In genomic region chr3:46612324-46612723, GRCh38 we compare ENCODE assay signal across 19 cellular contexts. TPM values are rescaled to one million over a fixed set of nuclear protein-coding genes. Genes with fewer than 3 reads are reported as not detected.
DNase-seq lines count a peak whose midpoint lies in the region; ATAC-seq, FAIRE-seq and TF ChIP-seq lines count a peak whose summit lies in the region.
"Had no signal": no experiment of that assay in that cellular context is flagged by ENCODE, and none has a peak within 500 bp of the region (broad histone marks: within the 10 kb centered on the region; RNA-seq: fewer than 3 reads in every experiment).

TSS of gene FAM240A (plus strand) at chr3:46612525. CDS start at chr3:46612684, 159 bp downstream.

- H4K8ac ChIP-seq in neuronal stem cell (ENCODE audit: low read depth, low read length) = no peak within 1 kb of the TSS

- peak within 1 kb of the TSS in 1 of 4 donors; percentile 56 for H3K27ac ChIP-seq in body of pancreas
- peak within 1 kb of the TSS; percentile 30 for H3K27ac ChIP-seq in left ventricle myocardium inferior (replicated peaks)
- no peak within 1 kb of the TSS for H3K27ac ChIP-seq in pancreas
- H3K27ac ChIP-seq in neuronal stem cell (replicated peaks; ENCODE audit: low read length) = no peak within 1 kb of the TSS
- H3K27ac ChIP-seq: hepatocyte had no signal

- H2AFZ ChIP-seq in neuronal stem cell (ENCODE audit: low read length) = no peak within 1 kb of the TSS
- H2AFZ ChIP-seq: hepatocyte had no signal

- H3K9ac ChIP-seq in neuronal stem cell (ENCODE audit: low read depth, low read length, poor library complexity) = no peak within 1 kb of the TSS

- in situ Hi-C loops in G401 (cut with HindIII; ENCODE audit: low sequenced_read_pairs) = no loop called here

- no peak within 1 kb of the TSS for H3K4me3 ChIP-seq in body of pancreas
- H3K4me3 ChIP-seq in left ventricle myocardium inferior = no peak within 1 kb of the TSS
- no peak within 1 kb of the TSS for H3K4me3 ChIP-seq in pancreas
- no peak within 1 kb of the TSS for H3K4me3 ChIP-seq in neuronal stem cell (ENCODE audit: low read length in 2 of 2)
- H3K4me3 ChIP-seq: hepatocyte, MG63 had no signal

- DNase-seq in G401 (ENCODE audit: low spot score) = peak; percentile 13
- DNase-seq in body of pancreas = peak in 3 of 4 donors; percentile 18 to 38 (median 37)
- peak; percentile 25 for DNase-seq in left ventricle myocardium inferior
- DNase-seq in pancreas = peak in 1 of 6 donors; percentile 19
- DNase-seq in cortex of kidney (lab: John Stamatoyannopoulos, UW) = no peak
- DNase-seq in neuronal stem cell (ENCODE audit: low spot score) = no peak
- DNase-seq: activated naive CD8-positive, alpha-beta T cell treated with anti-CD3 and anti-CD28 coated beads, Interleukin-2, amount 10 ng/mL, durations not matched to agents 7 days and 5 days; activated T-cell treated with anti-CD3 and anti-CD28 coated beads, Interleukin-2, amount 50 U/mL, for 24 hours; MG63; natural killer cell; NCI-H2081; stimulated activated CD4-positive, alpha-beta T cell treated with anti-CD3 and anti-CD28 coated beads, Interleukin-4, amount 100 ng/mL, for 24 hours; T-helper 2 cell had no signal

- no peak within 1 kb of the TSS for H2AK5ac ChIP-seq in neuronal stem cell (ENCODE audit: low read depth, low read length)

- H3K27me3 ChIP-seq in body of pancreas = no peaks in the 10 kb centered on the region
- H3K27me3 ChIP-seq in left ventricle myocardium inferior (ENCODE audit: low read depth) = no peaks in the 10 kb centered on the region
- peaks cover 0 to 4% (median 0%) of the 10 kb centered on the region in 4 donors for H3K27me3 ChIP-seq in pancreas
- peaks cover 0 to 3% (median 0%) of the 10 kb centered on the region in 3 experiments for H3K27me3 ChIP-seq in neuronal stem cell (ENCODE audit: control insufficient read depth in 3 of 3, insufficient read depth in 3 of 3, low read depth in 1 of 3, low read length in 3 of 3)
- H3K27me3 ChIP-seq: hepatocyte, MG63 had no signal

- H2BK12ac ChIP-seq in neuronal stem cell (ENCODE audit: low read length) = no peak within 1 kb of the TSS

- H2BK120ac ChIP-seq in neuronal stem cell (ENCODE audit: low read depth, low read length) = no peak within 1 kb of the TSS

- no peak within 1 kb of the TSS for H2BK5ac ChIP-seq in neuronal stem cell (ENCODE audit: low read length)

- H3K9me3 ChIP-seq in body of pancreas = no peaks in the 10 kb centered on the region
- no peaks in the 10 kb centered on the region for H3K9me3 ChIP-seq in left ventricle myocardium inferior (replicated peaks)
- H3K9me3 ChIP-seq in pancreas = no peaks in the 10 kb centered on the region
- no peaks in the 10 kb centered on the region for H3K9me3 ChIP-seq in neuronal stem cell (replicated peaks in 1 of 2; ENCODE audit: control insufficient read depth in 2 of 2, insufficient read depth in 1 of 2, low read depth in 1 of 2, low read length in 2 of 2)
- H3K9me3 ChIP-seq: MG63 had no signal

- H2BK15ac ChIP-seq in neuronal stem cell (ENCODE audit: low read length) = no peak within 1 kb of the TSS

- no peaks in the 10 kb centered on the region for H3K36me3 ChIP-seq in body of pancreas (replicated peaks in 1 of 2; ENCODE audit: insufficient read depth in 1 of 2, low read depth in 2 of 2)
- no peaks in the 10 kb centered on the region for H3K36me3 ChIP-seq in left ventricle myocardium inferior
- no peaks in the 10 kb centered on the region for H3K36me3 ChIP-seq in pancreas
- H3K36me3 ChIP-seq in neuronal stem cell (replicated peaks in 1 of 2; ENCODE audit: control insufficient read depth in 2 of 2, insufficient read depth in 2 of 2, low read length in 2 of 2) = no peaks in the 10 kb centered on the region
- H3K36me3 ChIP-seq: MG63 had no signal

- no peak within 1 kb of the TSS for H4K91ac ChIP-seq in neuronal stem cell (ENCODE audit: low read depth, low read length, poor library complexity)

- H3K14ac ChIP-seq in neuronal stem cell (ENCODE audit: low read length) = no peak within 1 kb of the TSS

- no peaks in the 10 kb centered on the region for H3K79me1 ChIP-seq in neuronal stem cell (ENCODE audit: low read depth, low read length)

- 34 to 45% methylated on average over 9 of the region's 9 CpGs for WGBS in body of pancreas, 2 donors
- 38 to 46% methylated on average over 9 of the region's 9 CpGs for WGBS in pancreas, 2 donors
- WGBS in neuronal stem cell (ENCODE audit: extremely low coverage in 2 of 2, insufficient read length in 2 of 2, insufficient replicate concordance in 1 of 2), 2 donors = no CpG with 5 or more reads among the region's 9 CpGs

- TF ChIP-seq CTCF in body of pancreas (IDR thresholded peaks at IDR 0.05) = no peak
- TF ChIP-seq CTCF in left ventricle myocardium inferior (IDR thresholded peaks at IDR 0.05; ENCODE audit: borderline replicate concordance) = no peak
- TF ChIP-seq CTCF in pancreas (IDR thresholded peaks at IDR 0.05) = no peak

- no peak within 1 kb of the TSS for H3K4ac ChIP-seq in neuronal stem cell (ENCODE audit: low read length)

- FAIRE-seq in pancreas (lab: Jason Lieb, UNC) = no peak

- no peak within 1 kb of the TSS for H3K4me2 ChIP-seq in neuronal stem cell (ENCODE audit: insufficient read depth, low read length, poor library complexity, severe bottlenecking)
- H3K4me2 ChIP-seq: hepatocyte had no signal

- H3K23ac ChIP-seq in neuronal stem cell (ENCODE audit: low read depth, low read length, poor library complexity) = no peak within 1 kb of the TSS

- H3K4me1 ChIP-seq in body of pancreas (peaks cover 5% of the 10 kb centered on the region), left ventricle myocardium inferior (peaks cover 5% of the 10 kb centered on the region), pancreas (peaks cover 0 to 7% (median 5%) of the 10 kb centered on the region in 3 donors), neuronal stem cell (ENCODE audit: control insufficient read depth in 2 of 2, insufficient read depth in 1 of 2, low read depth in 1 of 2, low read length in 2 of 2) (peaks cover 0 to 10% of the 10 kb centered on the region in 2 donors)

- intact Hi-C loops in body of pancreas (cut with DNase I) = no loop called here
- intact Hi-C loops in left ventricle myocardium inferior (cut with micrococcal nuclease) = no loop called here
- intact Hi-C loops in pancreas (cut with DNase I) = no loop called here

- TF ChIP-seq POLR2A in body of pancreas (IDR thresholded peaks at IDR 0.05) = no peak

- ATAC-seq in body of pancreas (peak; percentile 65), pancreas (peak; percentile 35 to 87 (median 64)), GM18517 (IDR thresholded peaks at IDR 0.05; ENCODE audit: unreplicated experiment) (no peak), HG02571 (IDR thresholded peaks at IDR 0.05; ENCODE audit: unreplicated experiment) (no peak)
- ATAC-seq: natural killer cell had no signal

- H3K18ac ChIP-seq in neuronal stem cell (ENCODE audit: low read length) = no peak within 1 kb of the TSS

RNA-seq across cellular contexts. Expression of gene FAM240A, which starts in this region (rescaled TPM):
- not detected in 2 replicates for total RNA-seq in G401 (2014; rRNA removed; shearing (Covaris generic))
- total RNA-seq in body of pancreas = not detected
- total RNA-seq in left ventricle myocardium inferior = not detected
- not detected for total RNA-seq in pancreas
- polyA plus RNA-seq in pancreas = not detected
- not detected for polyA plus RNA-seq in neuronal stem cell (2013, experiment 1 of 2)
- polyA plus RNA-seq in neuronal stem cell (2013, experiment 2 of 2) = not detected
- total RNA-seq: activated naive CD8-positive, alpha-beta T cell treated with anti-CD3 and anti-CD28 coated beads, Interleukin-2, amount 10 ng/mL, durations not matched to agents 7 days and 5 days; H4; hepatocyte; HT1080; natural killer cell; ureter had no signal
- polyA plus RNA-seq: hepatocyte had no signal

Comparison
In these comparisons a context has a peak if more than half of its experiments do, and no peak if none do; other contexts are left out.
1. Peak in DNase-seq in G401; RNA of the gene not detected or under 1 TPM.
2. Peak in DNase-seq and ATAC-seq in body of pancreas; RNA of the gene not detected or under 1 TPM.
3. Peak in DNase-seq and H3K27ac ChIP-seq in left ventricle myocardium inferior; RNA of the gene not detected or under 1 TPM.
4. Peak in ATAC-seq in pancreas; RNA of the gene not detected or under 1 TPM.